8 cellular contexts compared by ENCODE assay signal in the genomic region with DNA sequence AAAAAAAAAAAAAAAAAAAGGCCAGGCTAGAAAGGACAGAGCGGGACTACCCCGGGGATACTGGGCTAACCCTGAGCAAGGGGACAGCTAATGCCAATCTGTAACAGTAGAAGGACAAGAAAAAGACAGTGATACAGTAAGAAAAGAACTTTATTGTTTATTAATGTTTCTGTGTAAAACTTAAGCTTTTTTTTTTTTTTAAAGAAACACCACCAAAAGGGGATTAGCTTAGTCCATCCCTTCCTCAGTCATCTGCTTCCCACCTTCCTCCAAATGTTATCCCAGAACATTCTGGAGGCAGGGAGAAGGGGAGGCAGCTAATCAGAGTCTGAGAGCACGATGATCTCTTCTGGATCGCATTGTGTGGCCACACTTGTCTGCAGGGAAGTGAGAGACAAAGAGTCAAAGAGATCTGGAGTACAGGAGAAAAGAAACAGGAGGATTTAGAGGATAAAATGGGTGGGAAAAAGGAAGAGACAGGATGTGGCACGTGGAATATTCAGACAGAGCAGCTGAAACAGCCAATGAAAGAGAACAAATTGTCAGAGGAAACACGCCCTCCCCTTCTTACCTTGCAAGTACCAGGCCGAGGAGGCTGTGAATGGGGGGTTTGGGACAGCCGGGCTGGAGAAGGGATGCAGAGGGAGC. TPM values are rescaled to one million over a fixed set of nuclear protein-coding genes. Genes with fewer than 3 reads are reported as not detected.
A peak's percentile ranks its signal among the peaks of the same experiment; 100 is the strongest.
DNase-seq lines count a peak whose midpoint lies in the region; ATAC-seq, FAIRE-seq and TF ChIP-seq lines count a peak whose summit lies in the region.

No MANE protein-coding gene starts in this region.

- H4K20me1 ChIP-seq in smooth muscle cell (ENCODE audit: low read depth), result peaks cover 4% of the 10 kb centered on the region

- in situ Hi-C loops in HAP-1 (cut with MboI; ENCODE audit: low sequenced_read_pairs), result no loop called here

- H3K4me1 ChIP-seq in HAP-1 (peaks cover 19% of the 10 kb centered on the region), right cardiac atrium (ENCODE audit: control insufficient read depth, insufficient read depth, low read length) (peaks cover 20% of the 10 kb centered on the region), smooth muscle cell (ENCODE audit: low read depth) (peaks cover 37% of the 10 kb centered on the region)

- intact Hi-C loops in activated CD4-positive, alpha-beta memory T cell treated with anti-CD3 and anti-CD28 coated beads for 36 hours (cut with micrococcal nuclease), result loop anchor here (10.0 kb wide), 1 partner anchor 256 kb away; no protein-coding TSS in a partner anchor
- intact Hi-C loops in right cardiac atrium (cut with DNase I), result no loop called here

- no peak overlapping the region for H2AFZ ChIP-seq in smooth muscle cell (ENCODE audit: low read depth)

- POLR2A ChIA-PET in activated CD4-positive, alpha-beta memory T cell treated with anti-CD3 and anti-CD28 coated beads for 36 hours (lab: Charles Lee), result interaction anchor here (0.6 to 3.0 kb wide), 9 partner anchors 20 to 348 kb away, joined by 3 to 14 read pairs (median 4); a partner anchor contains a TSS

- H3K4me2 ChIP-seq in smooth muscle cell, result peak overlapping the region; percentile 96

- H3K27ac Mint-ChIP-seq in activated CD4-positive, alpha-beta memory T cell treated with anti-CD3 and anti-CD28 coated beads for 36 hours, result peak overlapping the region; percentile 95

- no peaks in the 10 kb centered on the region for H3K9me3 Mint-ChIP-seq in activated CD4-positive, alpha-beta memory T cell treated with anti-CD3 and anti-CD28 coated beads for 36 hours

- H3K4me3 Mint-ChIP-seq in activated CD4-positive, alpha-beta memory T cell treated with anti-CD3 and anti-CD28 coated beads for 36 hours, result peak overlapping the region; percentile 94

- CTCF ChIA-PET in activated CD4-positive, alpha-beta memory T cell treated with anti-CD3 and anti-CD28 coated beads for 36 hours (lab: Charles Lee), result interaction anchor here (0.7 to 2.3 kb wide), 6 partner anchors 19 to 453 kb away, joined by 3 to 15 read pairs (median 6); a partner anchor contains a TSS

- H3K4me3 ChIP-seq in HAP-1 (peak overlapping the region; percentile 59), right cardiac atrium (ENCODE audit: low read length) (peak overlapping the region; percentile 88), smooth muscle cell (peak overlapping the region; percentile 93)

- DNase-seq in HAP-1 (ENCODE audit: low spot score in 2 of 2) (no peak), right cardiac atrium (no peak), smooth muscle cell (lab: John Stamatoyannopoulos, UW; ENCODE audit: unreplicated experiment) (no peak), kidney tubule cell (ENCODE audit: low spot score) (no peak), RCC 7860 (ENCODE audit: low spot score) (no peak), nucleus accumbens (lab: John Stamatoyannopoulos, UW) (no peak)
- DNase-seq in activated CD4-positive, alpha-beta memory T cell treated with anti-CD3 and anti-CD28 coated beads for 36 hours, result no peak
- no peak for DNase-seq in stimulated activated CD4-positive, alpha-beta T cell treated with anti-CD3 and anti-CD28 coated beads, Interleukin-2, amount 100 ng/mL, for 48 hours

- H3K9me3 ChIP-seq in HAP-1, result no peaks in the 10 kb centered on the region
- no peaks in the 10 kb centered on the region for H3K9me3 ChIP-seq in right cardiac atrium (ENCODE audit: control insufficient read depth, low read length)
- H3K9me3 ChIP-seq in smooth muscle cell (replicated peaks; ENCODE audit: low read depth), result no peaks in the 10 kb centered on the region

- 66% methylated on average over 8 of the region's 8 CpGs for WGBS in right cardiac atrium
- 66% methylated on average over 8 of the region's 8 CpGs for WGBS in smooth muscle cell (ENCODE audit: low lambda C conversion rate)

- H3K9ac ChIP-seq in smooth muscle cell (ENCODE audit: low read depth), result peak overlapping the region; percentile 51

- ATAC-seq in right cardiac atrium, result no peak

- H3K27ac ChIP-seq in right cardiac atrium (ENCODE audit: low read length) (peak overlapping the region; percentile 40), smooth muscle cell (ENCODE audit: low read depth) (peak overlapping the region; percentile 97)

- H3K79me2 ChIP-seq in smooth muscle cell (ENCODE audit: low read depth), result peaks cover 26% of the 10 kb centered on the region

- H3K36me3 ChIP-seq in HAP-1 (replicated peaks) (peaks cover 33% of the 10 kb centered on the region), smooth muscle cell (ENCODE audit: low read depth) (no peaks in the 10 kb centered on the region)

- TF ChIP-seq CTCF in smooth muscle cell (IDR thresholded peaks at IDR 0.05; ENCODE audit: borderline replicate concordance, insufficient read depth, poor library complexity, severe bottlenecking), result no peak

- peaks cover 41% of the 10 kb centered on the region for H3F3A ChIP-seq in smooth muscle cell (ENCODE audit: low read depth)

- peaks cover 46% of the 10 kb centered on the region for H3K36me3 Mint-ChIP-seq in activated CD4-positive, alpha-beta memory T cell treated with anti-CD3 and anti-CD28 coated beads for 36 hours

- FAIRE-seq in RCC 7860 (lab: Jason Lieb, UNC), result no peak

- H3K4me1 Mint-ChIP-seq in activated CD4-positive, alpha-beta memory T cell treated with anti-CD3 and anti-CD28 coated beads for 36 hours (ENCODE audit: low read depth), result peaks cover 73% of the 10 kb centered on the region

- H3K27me3 Mint-ChIP-seq in activated CD4-positive, alpha-beta memory T cell treated with anti-CD3 and anti-CD28 coated beads for 36 hours, result no peaks in the 10 kb centered on the region

- no peaks in the 10 kb centered on the region for H3K27me3 ChIP-seq in HAP-1 (ENCODE audit: low read depth)
- no peaks in the 10 kb centered on the region for H3K27me3 ChIP-seq in right cardiac atrium (ENCODE audit: control insufficient read depth, insufficient read depth)
- no peaks in the 10 kb centered on the region for H3K27me3 ChIP-seq in smooth muscle cell (ENCODE audit: low read depth)

RNA-seq across cellular contexts. Expression of a gene that starts 1.0 kb away (rescaled TPM):
- total RNA-seq in activated CD4-positive, alpha-beta memory T cell treated with anti-CD3 and anti-CD28 coated beads for 36 hours, result 10 to 100 TPM; 11.0 to 12.1 TPM
- total RNA-seq in right cardiac atrium (10 to 100 TPM; 12.7 to 18.2 (median 15.5) TPM), smooth muscle cell (9.6 and 11.0 TPM in 2 replicates)
- polyA plus RNA-seq in right cardiac atrium (12.5 TPM), smooth muscle cell (22.9 and 24.9 TPM in 2 replicates)

RNA-seq across cellular contexts. Expression of a gene that starts 4.2 kb away (rescaled TPM):
- total RNA-seq in activated CD4-positive, alpha-beta memory T cell treated with anti-CD3 and anti-CD28 coated beads for 36 hours, result 10 to 100 TPM; 60.5 to 64.1 TPM
- 10 to 100 TPM; 18.3 to 23.9 (median 20.8) TPM for total RNA-seq in right cardiac atrium
- polyA plus RNA-seq in right cardiac atrium, result 17.6 TPM
- total RNA-seq in smooth muscle cell, result 19.0 and 23.7 TPM in 2 replicates
- 38.3 and 51.3 TPM in 2 replicates for polyA plus RNA-seq in smooth muscle cell

RNA-seq across cellular contexts. Expression of a gene that starts 4.7 kb away (rescaled TPM):
- total RNA-seq in activated CD4-positive, alpha-beta memory T cell treated with anti-CD3 and anti-CD28 coated beads for 36 hours, result 100 to 1,000 TPM; 202 to 213 TPM
- total RNA-seq in right cardiac atrium (10 to 100 TPM; 85.1 to 91.6 (median 87.2) TPM), smooth muscle cell (30.2 and 34.7 TPM in 2 replicates)
- polyA plus RNA-seq in right cardiac atrium (35.3 TPM), smooth muscle cell (75.9 and 81.6 TPM in 2 replicates)

RNA-seq across cellular contexts. Expression of a gene that starts 19.8 kb away (rescaled TPM):
- total RNA-seq in activated CD4-positive, alpha-beta memory T cell treated with anti-CD3 and anti-CD28 coated beads for 36 hours, result 10 to 100 TPM; 24.6 to 26.0 TPM
- total RNA-seq in right cardiac atrium (10 to 100 TPM; 47.6 to 56.3 (median 54.5) TPM), smooth muscle cell (21.8 and 31.9 TPM in 2 replicates)
- polyA plus RNA-seq in right cardiac atrium (40.6 TPM), smooth muscle cell (55.6 and 58.7 TPM in 2 replicates)

RNA-seq across cellular contexts. Expression of a gene that starts 29.1 kb away (rescaled TPM):
- total RNA-seq in activated CD4-positive, alpha-beta memory T cell treated with anti-CD3 and anti-CD28 coated beads for 36 hours, result 10 to 100 TPM; 78.5 to 90.9 TPM
- total RNA-seq in right cardiac atrium (10 to 100 TPM; 44.4 to 60.0 (median 50.1) TPM), smooth muscle cell (21.4 and 33.8 TPM in 2 replicates)
- polyA plus RNA-seq in right cardiac atrium (143 TPM), smooth muscle cell (23.1 and 24.0 TPM in 2 replicates)
